ENCODE assay signal across 30 cellular contexts in genomic region chr11:85052636-85053035, GRCh38.
"Had no signal": no experiment of that assay in that cellular context is flagged by ENCODE, and none has a peak within 500 bp of the region (broad histone marks: within the 10 kb centered on the region; RNA-seq: fewer than 3 reads in every experiment).

No MANE protein-coding gene starts in this region.

- H3K4me3 ChIP-seq: left lung, lower lobe of right lung, pancreas, prostate gland, skin epidermis, stomach, suprapubic skin, thoracic aorta, tibial artery, upper lobe of right lung had no signal

- H3K9me3 Mint-ChIP-seq: nephron; neural crest cell; stimulated activated naive B cell treated with anti-CD40 and anti-IgM and Interleukin-4, amounts not matched to agents 10 μg/mL and 1 μg/mL and 100 μg/mL, for 72 hours had no signal

- H3K4me3 Mint-ChIP-seq: naive thymus-derived CD8-positive, alpha-beta T cell; nephron; neural crest cell; stimulated activated naive B cell treated with anti-CD40 and anti-IgM and Interleukin-4, amounts not matched to agents 10 μg/mL and 1 μg/mL and 100 μg/mL, for 72 hours had no signal

- H3K36me3 Mint-ChIP-seq: stimulated activated naive B cell treated with anti-CD40 and anti-IgM and Interleukin-4, amounts not matched to agents 10 μg/mL and 1 μg/mL and 100 μg/mL, for 72 hours had no signal

- DNase-seq: hippocampal formation; kidney; left colon; lower lobe of right lung; mammary epithelial cell; mesenchymal stem cell; naive thymus-derived CD8-positive, alpha-beta T cell; nucleus accumbens; pancreas; posterior cingulate gyrus; retina; right cardiac atrium; stimulated activated CD4-positive, alpha-beta T cell treated with anti-CD3 and anti-CD28 coated beads, Interleukin-12 subunit alpha, Interleukin-12 subunit beta, amount 100 ng/mL, for 4 hours; stimulated activated CD4-positive, alpha-beta T cell treated with anti-CD3 and anti-CD28 coated beads, Interleukin-15, amount 100 ng/mL, for 24 hours; stimulated activated CD4-positive, alpha-beta T cell treated with anti-CD3 and anti-CD28 coated beads, Interleukin-2, amount 100 ng/mL, for 24 hours; stimulated activated CD4-positive, alpha-beta T cell treated with anti-CD3 and anti-CD28 coated beads, Interleukin-4, amount 100 ng/mL, for 1 hour; stimulated activated naive B cell treated with anti-CD40 and anti-IgM and Interleukin-4, amounts not matched to agents 10 μg/mL and 1 μg/mL and 100 μg/mL, for 72 hours; stimulated activated naive CD8-positive, alpha-beta T cell treated with anti-CD3 and anti-CD28 coated beads, Interleukin-15, Interleukin-2, amounts not matched to agents 100 U/mL and 50 U/mL, for 24 hours; stomach; tibial artery; trophoblast cell; upper lobe of right lung had no signal

- H3K4me1 Mint-ChIP-seq: naive thymus-derived CD8-positive, alpha-beta T cell; nephron; neural crest cell; stimulated activated naive B cell treated with anti-CD40 and anti-IgM and Interleukin-4, amounts not matched to agents 10 μg/mL and 1 μg/mL and 100 μg/mL, for 72 hours had no signal

- H3K27me3 Mint-ChIP-seq: naive thymus-derived CD8-positive, alpha-beta T cell; stimulated activated naive B cell treated with anti-CD40 and anti-IgM and Interleukin-4, amounts not matched to agents 10 μg/mL and 1 μg/mL and 100 μg/mL, for 72 hours had no signal

- H3K27ac ChIP-seq: left lung, lower lobe of right lung, pancreas, prostate gland, skin epidermis, stomach, suprapubic skin, thoracic aorta, tibial artery, upper lobe of right lung had no signal

- H3K4me1 ChIP-seq: left lung, lower lobe of right lung, pancreas, prostate gland, stomach, suprapubic skin, tibial artery, upper lobe of right lung had no signal

- H3K36me3 ChIP-seq: left lung, lower lobe of right lung, pancreas, prostate gland, stomach, suprapubic skin, thoracic aorta, tibial artery, upper lobe of right lung had no signal

- ATAC-seq: left colon; left lung; lower lobe of right lung; naive thymus-derived CD8-positive, alpha-beta T cell; pancreas; right cardiac atrium; sciatic nerve; stimulated activated naive B cell treated with anti-CD40 and anti-IgM and Interleukin-4, amounts not matched to agents 10 μg/mL and 1 μg/mL and 100 μg/mL, for 72 hours; stimulated activated naive CD8-positive, alpha-beta T cell treated with anti-CD3 and anti-CD28 coated beads, Interleukin-15, Interleukin-2, amounts not matched to agents 100 U/mL and 50 U/mL, for 24 hours; upper lobe of right lung had no signal

- H3K9me3 ChIP-seq: left lung, lower lobe of right lung, pancreas, prostate gland, stomach, suprapubic skin, thoracic aorta, tibial artery, upper lobe of right lung had no signal

- H3K27ac Mint-ChIP-seq: naive thymus-derived CD8-positive, alpha-beta T cell; nephron; stimulated activated naive B cell treated with anti-CD40 and anti-IgM and Interleukin-4, amounts not matched to agents 10 μg/mL and 1 μg/mL and 100 μg/mL, for 72 hours had no signal

- H3K27me3 ChIP-seq: left lung, pancreas, stomach, suprapubic skin, tibial artery, upper lobe of right lung had no signal
